1 cellular context compared by ENCODE assay signal in genomic region chr5:172660974-172661373, GRCh38.
TF ChIP-seq lines count a peak whose summit lies in the region.

No MANE protein-coding gene starts in this region.

TF ChIP-seq in HepG2, 621 proteins besides CTCF, POLR2A, EP300 and RAD21 (continued from another document):
- TF ChIP-seq TAF15 (IDR thresholded peaks at IDR 0.05; ENCODE audit: low read depth, low read length, poor library complexity, severe bottlenecking) (no peak), HNF4A (CRISPR knock-in tag; IDR thresholded peaks at IDR 0.05) (peak; percentile 63), ZNF687 (CRISPR knock-in tag; IDR thresholded peaks at IDR 0.05) (no peak), NFE2 (CRISPR knock-in tag; IDR thresholded peaks at IDR 0.05) (no peak), NAIF1 (CRISPR knock-in tag; IDR thresholded peaks at IDR 0.05; ENCODE audit: borderline replicate concordance) (0 out of 2 replicates have a peak, but pooled peaks have one; percentile 22), RNF219 (CRISPR knock-in tag; IDR thresholded peaks at IDR 0.05) (no peak), TIGD3 (CRISPR knock-in tag; IDR thresholded peaks at IDR 0.05; ENCODE audit: borderline replicate concordance) (no peak), ZNF18 (CRISPR knock-in tag; IDR thresholded peaks at IDR 0.05; ENCODE audit: insufficient replicate concordance) (peak; percentile 1), EHMT2 (IDR thresholded peaks at IDR 0.05; ENCODE audit: borderline replicate concordance, low read depth, low read length) (0 out of 2 replicates have a peak, but pooled peaks have one; percentile 44), ZNF512B (CRISPR knock-in tag; IDR thresholded peaks at IDR 0.05; ENCODE audit: borderline replicate concordance) (0 out of 2 replicates have a peak, but pooled peaks have one; percentile 52), POLR2G (IDR thresholded peaks at IDR 0.05; ENCODE audit: low read depth, low read length) (no peak), SRSF1 (optimal IDR thresholded peaks at IDR 0.05; ENCODE audit: low read depth, low read length) (no peak), RXRB (CRISPR knock-in tag; IDR thresholded peaks at IDR 0.05; ENCODE audit: borderline replicate concordance) (peak; percentile 26; the same call in 1 of the 2 replicates)
- TF ChIP-seq, protein P1, sequence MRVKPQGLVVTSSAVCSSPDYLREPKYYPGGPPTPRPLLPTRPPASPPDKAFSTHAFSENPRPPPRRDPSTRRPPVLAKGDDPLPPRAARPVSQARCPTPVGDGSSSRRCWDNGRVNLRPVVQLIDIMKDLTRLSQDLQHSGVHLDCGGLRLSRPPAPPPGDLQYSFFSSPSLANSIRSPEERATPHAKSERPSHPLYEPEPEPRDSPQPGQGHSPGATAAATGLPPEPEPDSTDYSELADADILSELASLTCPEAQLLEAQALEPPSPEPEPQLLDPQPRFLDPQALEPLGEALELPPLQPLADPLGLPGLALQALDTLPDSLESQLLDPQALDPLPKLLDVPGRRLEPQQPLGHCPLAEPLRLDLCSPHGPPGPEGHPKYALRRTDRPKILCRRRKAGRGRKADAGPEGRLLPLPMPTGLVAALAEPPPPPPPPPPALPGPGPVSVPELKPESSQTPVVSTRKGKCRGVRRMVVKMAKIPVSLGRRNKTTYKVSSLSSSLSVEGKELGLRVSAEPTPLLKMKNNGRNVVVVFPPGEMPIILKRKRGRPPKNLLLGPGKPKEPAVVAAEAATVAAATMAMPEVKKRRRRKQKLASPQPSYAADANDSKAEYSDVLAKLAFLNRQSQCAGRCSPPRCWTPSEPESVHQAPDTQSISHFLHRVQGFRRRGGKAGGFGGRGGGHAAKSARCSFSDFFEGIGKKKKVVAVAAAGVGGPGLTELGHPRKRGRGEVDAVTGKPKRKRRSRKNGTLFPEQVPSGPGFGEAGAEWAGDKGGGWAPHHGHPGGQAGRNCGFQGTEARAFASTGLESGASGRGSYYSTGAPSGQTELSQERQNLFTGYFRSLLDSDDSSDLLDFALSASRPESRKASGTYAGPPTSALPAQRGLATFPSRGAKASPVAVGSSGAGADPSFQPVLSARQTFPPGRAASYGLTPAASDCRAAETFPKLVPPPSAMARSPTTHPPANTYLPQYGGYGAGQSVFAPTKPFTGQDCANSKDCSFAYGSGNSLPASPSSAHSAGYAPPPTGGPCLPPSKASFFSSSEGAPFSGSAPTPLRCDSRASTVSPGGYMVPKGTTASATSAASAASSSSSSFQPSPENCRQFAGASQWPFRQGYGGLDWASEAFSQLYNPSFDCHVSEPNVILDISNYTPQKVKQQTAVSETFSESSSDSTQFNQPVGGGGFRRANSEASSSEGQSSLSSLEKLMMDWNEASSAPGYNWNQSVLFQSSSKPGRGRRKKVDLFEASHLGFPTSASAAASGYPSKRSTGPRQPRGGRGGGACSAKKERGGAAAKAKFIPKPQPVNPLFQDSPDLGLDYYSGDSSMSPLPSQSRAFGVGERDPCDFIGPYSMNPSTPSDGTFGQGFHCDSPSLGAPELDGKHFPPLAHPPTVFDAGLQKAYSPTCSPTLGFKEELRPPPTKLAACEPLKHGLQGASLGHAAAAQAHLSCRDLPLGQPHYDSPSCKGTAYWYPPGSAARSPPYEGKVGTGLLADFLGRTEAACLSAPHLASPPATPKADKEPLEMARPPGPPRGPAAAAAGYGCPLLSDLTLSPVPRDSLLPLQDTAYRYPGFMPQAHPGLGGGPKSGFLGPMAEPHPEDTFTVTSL (CRISPR knock-in tag; IDR thresholded peaks at IDR 0.05; ENCODE audit: borderline replicate concordance): no peak
